9 cellular contexts compared by ENCODE assay signal in genomic region chr21:34744801-34745200, GRCh38.
A peak's percentile ranks its signal among the peaks of the same experiment; 100 is the strongest.
DNase-seq lines count a peak whose midpoint lies in the region; ATAC-seq and TF ChIP-seq lines count a peak whose summit lies in the region.
"Had no signal": no experiment of that assay in that cellular context is flagged by ENCODE, and none has a peak within 500 bp of the region (broad histone marks: within the 10 kb centered on the region; RNA-seq: fewer than 3 reads in every experiment).

No MANE protein-coding gene starts in this region.

- intact Hi-C loops in HCT116 (cut with micrococcal nuclease), result loop anchor here (1.0 to 5.0 kb wide), 6 partner anchors 102 to 1096 kb away; partner anchors contain the start of gene RUNX1
- intact Hi-C loops in PC-9 (cut with micrococcal nuclease; ENCODE audit: unreplicated experiment), result loop anchor here (1.0 to 5.0 kb wide), 4 partner anchors 144 to 1196 kb away; no protein-coding TSS in a partner anchor
- intact Hi-C loops in esophagus squamous epithelium (cut with DNase I), result loop anchor here (10.0 kb wide), 1 partner anchor 660 kb away; no protein-coding TSS in a partner anchor
- intact Hi-C loops in left colon (cut with DNase I, micrococcal nuclease), result loop anchor here in 1 of 2 donors (10.0 kb wide), 3 partner anchors 140 to 1090 kb away; no protein-coding TSS in a partner anchor

- BruUV-seq in HCT116 (replicated peaks; lab: Mats Ljungman, UMichigan) (no TSS peak), PC-9 (replicated peaks; lab: Mats Ljungman, UMichigan) (no TSS peak)

- no peak overlapping the region for H2AFZ ChIP-seq in HCT116 (ENCODE audit: low read depth, low read length, poor library complexity, severe bottlenecking)
- no peak overlapping the region for H2AFZ ChIP-seq in PC-9
- no peak overlapping the region for H2AFZ ChIP-seq in SK-N-SH (ENCODE audit: low read depth)

- TF ChIP-seq EP300 in SK-N-SH (IDR thresholded peaks at IDR 0.05; ENCODE audit: borderline replicate concordance in 1 of 2, low read depth in 1 of 2, low read length in 1 of 2), result no peak

- H3K79me2 ChIP-seq in HCT116 (ENCODE audit: insufficient read depth, low read length), result no peaks in the 10 kb centered on the region
- H3K79me2 ChIP-seq in PC-9 (ENCODE audit: low read depth), result no peaks in the 10 kb centered on the region
- no peaks in the 10 kb centered on the region for H3K79me2 ChIP-seq in SK-N-SH (ENCODE audit: insufficient read depth)

- POLR2A ChIA-PET in HCT116 (lab: Charles Lee), result interaction anchor here (2.9 kb wide), 1 partner anchor 143 kb away, joined by 20 read pairs; no protein-coding TSS in a partner anchor
- POLR2A ChIA-PET in PC-9 (lab: Charles Lee; ENCODE audit: unreplicated experiment), result no interaction called here
- POLR2A ChIA-PET in SK-N-SH (lab: Yijun Ruan, JAX), result no interaction called here

- H3K9ac ChIP-seq in HCT116 (ENCODE audit: low read length), result no peak overlapping the region
- peak overlapping the region; percentile 22 for H3K9ac ChIP-seq in skeletal muscle satellite cell (ENCODE audit: low read depth, low read length)
- H3K9ac ChIP-seq in SK-N-SH, result no peak overlapping the region

- no peak overlapping the region for H3K4me3 ChIP-seq in HCT116 (replicated peaks in 1 of 2; ENCODE audit: low read depth in 1 of 2, low read length in 2 of 2)
- no peak overlapping the region for H3K4me3 ChIP-seq in PC-9
- H3K4me3 ChIP-seq in esophagus squamous epithelium, result no peak overlapping the region
- no peak overlapping the region for H3K4me3 ChIP-seq in skeletal muscle satellite cell (ENCODE audit: low read length)
- H3K4me3 ChIP-seq in SK-N-SH (ENCODE audit: low read depth in 2 of 2, low read length in 1 of 2), result no peak overlapping the region

- TF ChIP-seq RAD21 in HCT116 (IDR thresholded peaks at IDR 0.05; ENCODE audit: low read depth) (no peak), SK-N-SH (IDR thresholded peaks at IDR 0.05; ENCODE audit: low read length) (no peak)

- TF ChIP-seq POLR2A in HCT116 (IDR thresholded peaks at IDR 0.05; ENCODE audit: borderline replicate concordance, extremely low read depth, insufficient read depth, insufficient read length), result no peak
- TF ChIP-seq POLR2A in esophagus squamous epithelium (IDR thresholded peaks at IDR 0.05), result no peak

- H3K9me2 ChIP-seq in HCT116 (ENCODE audit: insufficient read depth) (no peaks in the 10 kb centered on the region), PC-9 (ENCODE audit: insufficient read depth) (no peaks in the 10 kb centered on the region), SK-N-SH (no peaks in the 10 kb centered on the region)

- peaks cover 7 to 18% of the 10 kb centered on the region in 2 experiments; a peak in 3 of 4 replicates for H3K4me1 ChIP-seq in HCT116 (ENCODE audit: control insufficient read depth in 1 of 2, insufficient read depth in 2 of 2, low read length in 2 of 2)
- H3K4me1 ChIP-seq in PC-9 (replicated peaks; ENCODE audit: insufficient read depth), result peaks cover 12% of the 10 kb centered on the region
- peaks cover 3 to 33% (median 15%) of the 10 kb centered on the region in 3 donors for H3K4me1 ChIP-seq in esophagus squamous epithelium
- peaks cover 23% of the 10 kb centered on the region for H3K4me1 ChIP-seq in skeletal muscle satellite cell (ENCODE audit: control insufficient read depth, insufficient read depth, low read length)
- H3K4me1 ChIP-seq in SK-N-SH (ENCODE audit: control insufficient read depth in 1 of 2, insufficient read depth in 2 of 2, low read depth in 1 of 2, low read length in 1 of 2), result no peaks in the 10 kb centered on the region; a peak in 1 of 4 replicates

- WGBS in esophagus squamous epithelium, 2 donors, result 0 to 12% methylated on average over 3 of the region's 3 CpGs
- WGBS in SK-N-SH (ENCODE audit: low lambda C conversion rate), result 0% methylated on average over 3 of the region's 3 CpGs

- H4K20me1 ChIP-seq in HCT116 (ENCODE audit: insufficient read depth) (no peaks in the 10 kb centered on the region), PC-9 (ENCODE audit: insufficient read depth) (no peaks in the 10 kb centered on the region), SK-N-SH (ENCODE audit: insufficient read depth) (no peaks in the 10 kb centered on the region)

- CTCF ChIA-PET in HCT116 (lab: Charles Lee), result interaction anchor here (0.5 to 2.1 kb wide), 32 partner anchors 8 to 1283 kb away, joined by 3 to 36 read pairs (median 6); no protein-coding TSS in a partner anchor
- CTCF ChIA-PET in PC-9 (lab: Charles Lee), result interaction anchor here (1.2 to 1.4 kb wide), 3 partner anchors 102 to 764 kb away, joined by 3 to 9 read pairs (median 7); no protein-coding TSS in a partner anchor
- CTCF ChIA-PET in SK-N-SH (lab: Yijun Ruan, JAX), result interaction anchor here (0.6 to 2.4 kb wide), 65 partner anchors 8 to 1326 kb away, joined by 3 to 49 read pairs (median 5); no protein-coding TSS in a partner anchor

- H3K27me3 ChIP-seq in HCT116 (ENCODE audit: insufficient read depth, low read length) (no peaks in the 10 kb centered on the region; the same call in 1 of the 2 replicates), PC-9 (ENCODE audit: insufficient read depth, low read depth) (no peaks in the 10 kb centered on the region), esophagus squamous epithelium (peaks cover 0 to 32% (median 0%) of the 10 kb centered on the region in 4 donors), skeletal muscle satellite cell (ENCODE audit: control insufficient read depth, insufficient read depth, low read length) (peaks cover 5% of the 10 kb centered on the region), SK-N-SH (ENCODE audit: insufficient read depth) (peaks cover 5% of the 10 kb centered on the region; the same call in 1 of the 2 replicates)
- H3K27me3 ChIP-seq: SJCRH30 had no signal

- no peak for DNase-seq in HCT116 (ENCODE audit: low read depth, low spot score)
- no peak for DNase-seq in PC-9
- DNase-seq in esophagus squamous epithelium (lab: John Stamatoyannopoulos, UW), result no peak
- no peak for DNase-seq in SK-N-SH
- no peak for DNase-seq in NCI-H2081 (lab: John Stamatoyannopoulos, UW)
- no peak for DNase-seq in kidney tubule cell (ENCODE audit: low spot score)
- no peak for DNase-seq in left colon

- H3K36me3 ChIP-seq in HCT116 (ENCODE audit: control insufficient read depth in 1 of 2, insufficient read depth in 2 of 2, low read length in 2 of 2) (no peaks in the 10 kb centered on the region), PC-9 (ENCODE audit: low read depth) (no peaks in the 10 kb centered on the region), esophagus squamous epithelium (no peaks in the 10 kb centered on the region), skeletal muscle satellite cell (ENCODE audit: insufficient read depth, low read length) (no peaks in the 10 kb centered on the region), SK-N-SH (replicated peaks in 1 of 2; ENCODE audit: control insufficient read depth in 1 of 2, insufficient read depth in 2 of 2, low read length in 1 of 2) (no peaks in the 10 kb centered on the region)
- H3K36me3 ChIP-seq: SJCRH30 had no signal

- H3K27ac ChIP-seq in HCT116 (ENCODE audit: low read depth, low read length) (no peak overlapping the region), PC-9 (no peak overlapping the region), esophagus squamous epithelium (peak overlapping the region in 3 of 4 donors; percentile 5 to 51 (median 7)), SK-N-SH (ENCODE audit: low read depth in 2 of 2, low read length in 1 of 2) (no peak overlapping the region)
- H3K27ac ChIP-seq: SJCRH30 had no signal

- RAD21 ChIA-PET in HCT116 (lab: Charles Lee; ENCODE audit: low non-redundant PET in 1 of 2, low total read pairs in 2 of 2, uncharacterized antibody in 2 of 2, unreplicated experiment in 2 of 2), result interaction anchor here (1.0 to 1.6 kb wide), 15 partner anchors 10 to 656 kb away, joined by 3 to 23 read pairs (median 4); no protein-coding TSS in a partner anchor

- H3K4me2 ChIP-seq in HCT116 (ENCODE audit: low read length) (peak overlapping the region; percentile 37; the same call in 1 of the 2 replicates), PC-9 (0 out of 2 replicates have a peak overlapping the region, but pooled peaks have one; percentile 17), skeletal muscle satellite cell (ENCODE audit: low read length) (no peak overlapping the region), SK-N-SH (no peak overlapping the region)

- no peaks in the 10 kb centered on the region for H3K9me3 ChIP-seq in HCT116 (ENCODE audit: control insufficient read depth in 1 of 2, insufficient read depth in 1 of 2, low read depth in 1 of 2, low read length in 2 of 2)
- H3K9me3 ChIP-seq in PC-9 (ENCODE audit: insufficient read depth, low read depth), result no peaks in the 10 kb centered on the region
- no peaks in the 10 kb centered on the region for H3K9me3 ChIP-seq in esophagus squamous epithelium
- no peaks in the 10 kb centered on the region for H3K9me3 ChIP-seq in skeletal muscle satellite cell (replicated peaks; ENCODE audit: low read length)
- no peaks in the 10 kb centered on the region for H3K9me3 ChIP-seq in SK-N-SH
- H3K9me3 ChIP-seq: SJCRH30 had no signal

- TF ChIP-seq CTCF in HCT116 (IDR thresholded peaks at IDR 0.05 in 2 of 3, conservative IDR thresholded peaks at IDR 0.05 in 1 of 3; ENCODE audit: borderline replicate concordance in 1 of 3, insufficient read depth in 1 of 3, low read depth in 2 of 3, low read length in 2 of 3) (no peak), PC-9 (conservative IDR thresholded peaks at IDR 0.05) (no peak), esophagus squamous epithelium (IDR thresholded peaks at IDR 0.05) (no peak), SK-N-SH (IDR thresholded peaks at IDR 0.05) (no peak)

- H3F3A ChIP-seq in PC-9 (ENCODE audit: insufficient read depth, low read depth), result 0 out of 2 replicates have a peak, but pooled peaks cover 3% of the 10 kb centered on the region
- no peaks in the 10 kb centered on the region for H3F3A ChIP-seq in SK-N-SH (replicated peaks; ENCODE audit: insufficient read depth)

- ATAC-seq in HCT116 (no peak), left colon (no peak)

TF ChIP-seq in HCT116, 20 proteins besides CTCF, POLR2A, EP300 and RAD21 (continues in another document):
- no peak for TF ChIP-seq TCF7L2 (IDR thresholded peaks at IDR 0.05; ENCODE audit: borderline replicate concordance, extremely low read depth, insufficient read depth, insufficient read length)
- no peak for TF ChIP-seq CEBPB (IDR thresholded peaks at IDR 0.05; ENCODE audit: low read depth)
- no peak for TF ChIP-seq ATF3 (IDR thresholded peaks at IDR 0.05)
- no peak for TF ChIP-seq SP1 (IDR thresholded peaks at IDR 0.05; ENCODE audit: low read depth)

TF ChIP-seq in SK-N-SH, 30 proteins besides CTCF, POLR2A, EP300 and RAD21:
- TF ChIP-seq FOXM1 (IDR thresholded peaks at IDR 0.05; ENCODE audit: low read depth), result no peak
- TF ChIP-seq GATA2 (CRISPR knock-in tag; IDR thresholded peaks at IDR 0.05), result no peak

Comparison
In these comparisons a context has a peak if more than half of its experiments do, and no peak if none do; other contexts are left out.
1. H3K27ac ChIP-seq: peak in esophagus squamous epithelium (3 of 4); none in HCT116 (single experiment), PC-9 (single experiment) and SK-N-SH (0 of 2).
2. H3K4me2 ChIP-seq: peak in HCT116 (single experiment) and PC-9 (single experiment); none in skeletal muscle satellite cell (single experiment) and SK-N-SH (single experiment).